ENCODE assay signal across 8 cellular contexts in genomic region chr1:154936416-154937050, GRCh38. TPM values are rescaled to one million over a fixed set of nuclear protein-coding genes. Genes with fewer than 3 reads are reported as not detected.
DNase-seq lines count a peak whose midpoint lies in the region; ATAC-seq and TF ChIP-seq lines count a peak whose summit lies in the region.

Gene PMVK (minus strand): TSS chr1:154936719. CDS start chr1:154936685, 34 bp downstream.

- H3K27ac ChIP-seq in RWPE2 (ENCODE audit: poor library complexity, severe bottlenecking), result peak within 1 kb of the TSS; percentile 90

- no peaks in the 10 kb centered on the region for H3K36me3 Mint-ChIP-seq in nephron progenitor cell (ENCODE audit: low read depth)

- ATAC-seq in RWPE2 (ENCODE audit: low read depth), result peak; percentile 76
- peak; percentile 87 for ATAC-seq in stimulated activated naive CD8-positive, alpha-beta T cell treated with anti-CD3 and anti-CD28 coated beads, Interleukin-15, amount 100 ng/mL, for 72 hours

- no peaks in the 10 kb centered on the region for H3K9me3 ChIP-seq in RWPE2 (ENCODE audit: severe bottlenecking)

- DNase-seq in ELF-1 (ENCODE audit: low read depth, low spot score), result peak; percentile 97
- peak; percentile 88 for DNase-seq in H4 (ENCODE audit: low spot score)
- DNase-seq in LoVo (ENCODE audit: low spot score), result peak; percentile 93
- DNase-seq in RWPE2 (ENCODE audit: low spot score), result peak; percentile 94
- DNase-seq in activated effector memory CD4-positive, alpha-beta T cell treated with Interleukin-2 at 50 U/mL for 16 hours, result peak; percentile 92
- peak; percentile 98 for DNase-seq in fibroblast of the aortic adventitia (ENCODE audit: low read depth)
- peak; percentile 92 for DNase-seq in nephron progenitor cell
- DNase-seq in stimulated activated naive CD8-positive, alpha-beta T cell treated with anti-CD3 and anti-CD28 coated beads, Interleukin-15, amount 100 ng/mL, for 72 hours, result peak; percentile 94 to 95

- H3K27me3 ChIP-seq in RWPE2 (ENCODE audit: insufficient read depth, poor library complexity, severe bottlenecking), result no peaks in the 10 kb centered on the region

- peaks cover 8% of the 10 kb centered on the region for H3K27me3 Mint-ChIP-seq in nephron progenitor cell (ENCODE audit: low read depth, poor library complexity)
- H3K27me3 Mint-ChIP-seq in stimulated activated naive CD8-positive, alpha-beta T cell treated with anti-CD3 and anti-CD28 coated beads, Interleukin-15, amount 100 ng/mL, for 72 hours, result no peaks in the 10 kb centered on the region

- H3K4me1 ChIP-seq in RWPE2 (ENCODE audit: insufficient read depth, poor library complexity, severe bottlenecking), result peaks cover 27% of the 10 kb centered on the region

- H3K4me3 Mint-ChIP-seq in nephron progenitor cell, result peak within 1 kb of the TSS; percentile 84
- peak within 1 kb of the TSS; percentile 91 to 92 for H3K4me3 Mint-ChIP-seq in stimulated activated naive CD8-positive, alpha-beta T cell treated with anti-CD3 and anti-CD28 coated beads, Interleukin-15, amount 100 ng/mL, for 72 hours

- no peaks in the 10 kb centered on the region for H3K36me3 ChIP-seq in RWPE2 (ENCODE audit: low read depth)

- H3K4me3 ChIP-seq in RWPE2 (ENCODE audit: severe bottlenecking), result peak within 1 kb of the TSS; percentile 52
- peak within 1 kb of the TSS; percentile 79 for H3K4me3 ChIP-seq in fibroblast of the aortic adventitia (ENCODE audit: low read depth, low read length)

- peaks cover 47% of the 10 kb centered on the region for H3K4me1 Mint-ChIP-seq in nephron progenitor cell
- peaks cover 57% of the 10 kb centered on the region for H3K4me1 Mint-ChIP-seq in stimulated activated naive CD8-positive, alpha-beta T cell treated with anti-CD3 and anti-CD28 coated beads, Interleukin-15, amount 100 ng/mL, for 72 hours

- H3K27ac Mint-ChIP-seq in nephron progenitor cell, result peak within 1 kb of the TSS; percentile 100
- H3K27ac Mint-ChIP-seq in stimulated activated naive CD8-positive, alpha-beta T cell treated with anti-CD3 and anti-CD28 coated beads, Interleukin-15, amount 100 ng/mL, for 72 hours, result peak within 1 kb of the TSS; percentile 97 to 100

- no peaks in the 10 kb centered on the region for H3K9me3 Mint-ChIP-seq in nephron progenitor cell
- no peaks in the 10 kb centered on the region for H3K9me3 Mint-ChIP-seq in stimulated activated naive CD8-positive, alpha-beta T cell treated with anti-CD3 and anti-CD28 coated beads, Interleukin-15, amount 100 ng/mL, for 72 hours

- TF ChIP-seq CTCF in RWPE2 (IDR thresholded peaks at IDR 0.05; ENCODE audit: poor library complexity, severe bottlenecking) (peak; percentile 55), fibroblast of the aortic adventitia (IDR thresholded peaks at IDR 0.05; ENCODE audit: insufficient read depth, low read length) (peak; percentile 38), nephron progenitor cell (IDR thresholded peaks at IDR 0.05) (peak; percentile 18)

RNA-seq across cellular contexts. Expression of gene PMVK, which starts in this region (rescaled TPM):
- 1.2 and 7.9 TPM in 2 replicates for total RNA-seq in H4 (2014; rRNA removed; shearing (Covaris generic))
- total RNA-seq in fibroblast of the aortic adventitia (ENCODE audit: low replicate concordance), result 11.7 and 20.7 TPM in 2 replicates

Comparison
In these comparisons a context has a peak if more than half of its experiments do, and no peak if none do; other contexts are left out.
1. Peak in every context shown above with its lines: DNase-seq, ATAC-seq, H3K4me3 ChIP-seq and H3K27ac ChIP-seq.